Comparison of ENCODE assay signal across 1 cellular context in the genomic region with DNA sequence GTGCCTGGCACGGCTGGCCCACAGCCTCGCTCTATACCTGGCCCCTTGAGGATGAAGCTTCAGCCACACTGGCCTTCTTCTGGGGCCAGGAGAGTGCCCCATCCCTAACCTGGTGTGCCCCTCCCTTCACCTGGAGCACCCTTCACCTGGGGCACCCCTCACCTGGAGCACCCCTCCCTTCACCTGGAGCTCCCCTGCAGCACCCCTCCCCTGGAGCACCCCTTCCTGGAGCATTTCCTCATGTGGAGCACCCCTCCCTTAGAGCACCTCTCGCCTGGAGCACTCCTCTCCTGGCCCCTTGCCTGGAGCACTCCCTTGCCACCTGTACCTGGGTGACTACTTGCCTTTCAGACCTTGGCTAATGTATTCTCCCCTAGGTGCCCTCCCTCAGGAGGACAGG.
TF ChIP-seq lines count a peak whose summit lies in the region.

No MANE protein-coding gene starts in this region.

TF ChIP-seq in HepG2, 621 proteins besides CTCF, POLR2A, EP300 and RAD21:
- TF ChIP-seq HMGA1 (CRISPR knock-in tag; conservative IDR thresholded peaks at IDR 0.05) (no peak), ZNF263 (CRISPR knock-in tag; IDR thresholded peaks at IDR 0.05) (peak; percentile 72)
- TF ChIP-seq, protein P1, sequence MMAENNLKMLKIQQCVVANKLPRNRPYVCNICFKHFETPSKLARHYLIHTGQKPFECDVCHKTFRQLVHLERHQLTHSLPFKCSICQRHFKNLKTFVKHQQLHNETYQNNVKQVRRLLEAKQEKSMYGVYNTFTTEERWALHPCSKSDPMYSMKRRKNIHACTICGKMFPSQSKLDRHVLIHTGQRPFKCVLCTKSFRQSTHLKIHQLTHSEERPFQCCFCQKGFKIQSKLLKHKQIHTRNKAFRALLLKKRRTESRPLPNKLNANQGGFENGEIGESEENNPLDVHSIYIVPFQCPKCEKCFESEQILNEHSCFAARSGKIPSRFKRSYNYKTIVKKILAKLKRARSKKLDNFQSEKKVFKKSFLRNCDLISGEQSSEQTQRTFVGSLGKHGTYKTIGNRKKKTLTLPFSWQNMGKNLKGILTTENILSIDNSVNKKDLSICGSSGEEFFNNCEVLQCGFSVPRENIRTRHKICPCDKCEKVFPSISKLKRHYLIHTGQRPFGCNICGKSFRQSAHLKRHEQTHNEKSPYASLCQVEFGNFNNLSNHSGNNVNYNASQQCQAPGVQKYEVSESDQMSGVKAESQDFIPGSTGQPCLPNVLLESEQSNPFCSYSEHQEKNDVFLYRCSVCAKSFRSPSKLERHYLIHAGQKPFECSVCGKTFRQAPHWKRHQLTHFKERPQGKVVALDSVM (CRISPR knock-in tag; IDR thresholded peaks at IDR 0.05), result no peak
